ENCODE assay signal across 14 cellular contexts in the genomic region with DNA sequence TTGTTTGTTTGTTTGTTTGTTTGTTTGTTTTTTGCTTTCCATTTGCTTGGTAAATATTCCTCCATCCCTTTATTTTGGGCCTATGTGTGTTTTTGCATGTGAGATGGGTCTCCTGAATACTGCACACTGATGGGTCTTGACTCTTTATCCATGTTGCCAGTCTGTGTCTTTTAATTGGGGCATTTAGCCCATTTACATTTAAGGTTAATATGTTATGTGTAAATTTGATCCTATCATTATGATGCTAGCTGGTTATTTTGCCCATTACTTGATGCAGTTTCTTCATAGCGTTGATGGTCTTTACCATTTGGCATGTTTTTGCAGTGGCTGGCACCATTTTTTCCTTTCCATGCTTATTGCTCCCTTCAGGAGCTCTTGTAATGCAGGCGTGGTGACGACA. TPM values are rescaled to one million over a fixed set of nuclear protein-coding genes. Genes with fewer than 3 reads are reported as not detected.
DNase-seq lines count a peak whose midpoint lies in the region; ATAC-seq, FAIRE-seq and TF ChIP-seq lines count a peak whose summit lies in the region.
"Not testable (repeated sequence)": the region's sequence is repeated elsewhere in the genome, so short reads cannot be mapped to it uniquely, and the experiment has no call there.
"Had no signal": no experiment of that assay in that cellular context is flagged by ENCODE, and none has a peak within 500 bp of the region (broad histone marks: within the 10 kb centered on the region; RNA-seq: fewer than 3 reads in every experiment).

No MANE protein-coding gene starts in this region.

- not testable (repeated sequence) for BruUV-seq in K562 (replicated peaks; lab: Mats Ljungman, UMichigan)

- peak overlapping the region; percentile 54 for H3K4me2 ChIP-seq in Karpas-422 (ENCODE audit: low read depth, low read length, poor library complexity, severe bottlenecking)
- H3K4me2 ChIP-seq in K562 (ENCODE audit: insufficient read depth, low read length) = not testable (repeated sequence)

- H2AFZ ChIP-seq in Karpas-422 (ENCODE audit: low read length); K562 (ENCODE audit: low read depth, low read length): not testable (repeated sequence)

- not testable (repeated sequence) for H3K9me1 ChIP-seq in K562 (ENCODE audit: control insufficient read depth, insufficient read depth, low read length)

- CTCF ChIA-PET in K562 (lab: Yijun Ruan, JAX; ENCODE audit: low intra/inter-chr PET ratio) = not testable (repeated sequence)

- H3K79me2 ChIP-seq in Karpas-422 (ENCODE audit: low read length); K562 (ENCODE audit: control insufficient read depth, insufficient read depth, low read length): not testable (repeated sequence)

- not testable (repeated sequence) for DNase-seq in Karpas-422; K562 (ENCODE audit: extremely low read depth in 1 of 4, low spot score in 3 of 4)

- H4K20me1 ChIP-seq in Karpas-422 (ENCODE audit: insufficient read depth, low read depth, low read length); K562 (replicated peaks; ENCODE audit: control insufficient read depth, insufficient read depth, low read length): not testable (repeated sequence)

- in situ Hi-C loops in K562 (cut with MboI) = not testable (repeated sequence)

- TF ChIP-seq POLR2A in K562 (conservative IDR thresholded peaks at IDR 0.05) = not testable (repeated sequence)

- TF ChIP-seq RAD21 in K562 (CRISPR knock-in tag; conservative IDR thresholded peaks at IDR 0.05 in 1 of 2, IDR thresholded peaks at IDR 0.05 in 1 of 2) = not testable (repeated sequence)

- not testable (repeated sequence) for H3K27ac ChIP-seq in Karpas-422 (ENCODE audit: low read length); K562 (ENCODE audit: extremely low read depth, low read depth, low read length)

- TF ChIP-seq CTCF in K562 (IDR thresholded peaks at IDR 0.05 in 2 of 3, conservative IDR thresholded peaks at IDR 0.05 in 1 of 3; ENCODE audit: insufficient read depth in 2 of 3, low read depth in 1 of 3, low read length in 3 of 3) = not testable (repeated sequence)

- H3K36me3 ChIP-seq in Karpas-422 (ENCODE audit: insufficient read depth, low read length) = peaks cover 11% of the 10 kb centered on the region
- not testable (repeated sequence) for H3K36me3 ChIP-seq in K562 (ENCODE audit: control insufficient read depth, insufficient read depth, low read length)

- POLR2A ChIA-PET in K562 (lab: Yijun Ruan, JAX) = not testable (repeated sequence)

- not testable (repeated sequence) for ATAC-seq in K562

- not testable (repeated sequence) for H3K4me1 ChIP-seq in Karpas-422 (ENCODE audit: low read length); K562 (replicated peaks in 1 of 2; ENCODE audit: control insufficient read depth in 2 of 2, insufficient read depth in 2 of 2, low read length in 2 of 2)

- not testable (repeated sequence) for H3K27me3 ChIP-seq in Karpas-422 (ENCODE audit: low read length)
- peaks cover 2 to 16% of the 10 kb centered on the region in 2 experiments; a peak in 2 of 5 replicates for H3K27me3 ChIP-seq in K562 (ENCODE audit: control insufficient read depth in 2 of 2, insufficient read depth in 2 of 2, low read length in 2 of 2)

- WGBS in K562 (ENCODE audit: insufficient coverage, low coverage, missing lambda C conversion rate) = 8% methylated on average over 3 of the region's 3 CpGs

- H3K4me3 ChIP-seq in Karpas-422 (ENCODE audit: low read length); K562: not testable (repeated sequence)

- intact Hi-C loops in K562 (cut with micrococcal nuclease) = not testable (repeated sequence)

- not testable (repeated sequence) for H3K9me3 ChIP-seq in Karpas-422 (ENCODE audit: low read length); K562 (replicated peaks; ENCODE audit: control insufficient read depth, insufficient read depth, low read depth, low read length)

- not testable (repeated sequence) for FAIRE-seq in K562 (lab: Jason Lieb, UNC)

- not testable (repeated sequence) for H3K9ac ChIP-seq in Karpas-422 (ENCODE audit: low read length); K562 (ENCODE audit: insufficient read depth in 1 of 2, low read depth in 2 of 2, low read length in 2 of 2)

- not testable (repeated sequence) for H3K9me2 ChIP-seq in Karpas-422 (replicated peaks; ENCODE audit: insufficient read depth, low read length)

- not testable (repeated sequence) for TF ChIP-seq EP300 in K562 (IDR thresholded peaks at IDR 0.05; ENCODE audit: low read length)

TF ChIP-seq in K562, 482 proteins besides CTCF, POLR2A, EP300 and RAD21:
- TF ChIP-seq ZNF507 (tag; conservative IDR thresholded peaks at IDR 0.05) = peak; percentile 91
- TF ChIP-seq ZNF354B (CRISPR knock-in tag; IDR thresholded peaks at IDR 0.05) = peak; percentile 52; the same call in 1 of the 2 replicates

RNA-seq across cellular contexts. Expression of a gene that starts 16.4 kb away (rescaled TPM):
- 3.2 and 9.7 TPM in 2 replicates for total RNA-seq in Karpas-422 (2014; rRNA removed; shearing (Covaris generic); ENCODE audit: low replicate concordance)
- not detected in 2 replicates for total RNA-seq in K562 (2011; cell fraction: chromatin; rRNA removed; ENCODE audit: low replicate concordance)
- not detected in 2 replicates for total RNA-seq in K562 (2011; cell fraction: nucleolus; rRNA removed)
- total RNA-seq in K562 (2011; cell fraction: nucleoplasm; rRNA removed) = 0.22 TPM in 1 of 2 replicates, not detected in the other
- not detected in 2 replicates for total RNA-seq in K562 (2014; rRNA removed)
- total RNA-seq in K562 (2014; rRNA removed; fragmentation: Illumina TruSeq; extraction: Trizol) = not detected in 2 replicates
- 0.11 TPM in 1 of 2 replicates, not detected in the other for total RNA-seq in K562 (2015; rRNA removed; fragmentation: Illumina TruSeq; extraction: Trizol)
- total RNA-seq in K562 (2021) = 0.07 and 0.13 TPM in 2 replicates
- polyA plus RNA-seq in K562 (2011; rRNA removed) = 0.06 and 0.08 TPM in 2 replicates
- polyA plus RNA-seq in K562 (2011; cell fraction: cytosol; rRNA removed) = 0.01 and 0.19 TPM in 2 replicates
- 0.17 and 0.20 TPM in 2 replicates for polyA plus RNA-seq in K562 (2011; cell fraction: nucleus; rRNA removed)
- 0.12 and 0.17 TPM in 2 replicates for polyA plus RNA-seq in K562 (2012)
- polyA plus RNA-seq in K562 (2014; fragmentation: Illumina TruSeq; extraction: Trizol) = 0.06 TPM in 1 of 2 replicates, not detected in the other
- polyA plus RNA-seq in K562 (2014; fragmentation: Nextera tagmentation; extraction: Ambion mirVana) = under 1 TPM; 0.03 to 0.10 TPM
- 0.04 TPM in 1 of 2 replicates, not detected in the other for polyA plus RNA-seq in K562 (2014; rRNA removed)
- polyA minus RNA-seq in K562 (2011; rRNA and poly(A)+ RNA removed) = not detected in 2 replicates
- polyA minus RNA-seq in K562 (2011; cell fraction: cytosol; rRNA and poly(A)+ RNA removed) = not detected in 2 replicates
- 0.13 TPM in 1 of 2 replicates, not detected in the other for polyA minus RNA-seq in K562 (2011; cell fraction: nucleus; rRNA and poly(A)+ RNA removed)
- total RNA-seq: A172; A673; Caco-2; Calu3; CD4-positive, alpha-beta memory T cell; CD4-positive, alpha-beta T cell; CD4-positive, CD25-positive, alpha-beta regulatory T cell; CD8-positive, alpha-beta memory T cell; CD8-positive, alpha-beta T cell; Daoy had no signal
- polyA plus RNA-seq: AG04450, BJ had no signal

RNA-seq across cellular contexts. Expression of a gene that starts 42.2 kb away (rescaled TPM):
- total RNA-seq in Karpas-422 (2014; rRNA removed; shearing (Covaris generic); ENCODE audit: low replicate concordance) = 480 and 661 TPM in 2 replicates
- 3.5 and 4.3 TPM in 2 replicates for total RNA-seq in K562 (2011; cell fraction: chromatin; rRNA removed; ENCODE audit: low replicate concordance)
- 2.2 and 3.8 TPM in 2 replicates for total RNA-seq in K562 (2011; cell fraction: nucleolus; rRNA removed)
- total RNA-seq in K562 (2011; cell fraction: nucleoplasm; rRNA removed) = 2.5 and 2.6 TPM in 2 replicates
- 1.1 and 1.9 TPM in 2 replicates for total RNA-seq in K562 (2014; rRNA removed)
- total RNA-seq in K562 (2014; rRNA removed; fragmentation: Illumina TruSeq; extraction: Trizol) = 0.51 and 0.73 TPM in 2 replicates
- total RNA-seq in K562 (2015; rRNA removed; fragmentation: Illumina TruSeq; extraction: Trizol) = 1.8 and 1.9 TPM in 2 replicates
- 0.92 and 2.0 TPM in 2 replicates for total RNA-seq in K562 (2021)
- 0.74 and 6.5 TPM in 2 replicates for polyA plus RNA-seq in K562 (2011; rRNA removed)
- 0.61 and 3.8 TPM in 2 replicates for polyA plus RNA-seq in K562 (2011; cell fraction: cytosol; rRNA removed)
- polyA plus RNA-seq in K562 (2011; cell fraction: nucleus; rRNA removed) = 10.6 and 47.2 TPM in 2 replicates
- 4.9 and 23.7 TPM in 2 replicates for polyA plus RNA-seq in K562 (2012)
- polyA plus RNA-seq in K562 (2014; fragmentation: Illumina TruSeq; extraction: Trizol) = 1.4 and 1.5 TPM in 2 replicates
- under 1 TPM; 0.10 to 0.13 TPM for polyA plus RNA-seq in K562 (2014; fragmentation: Nextera tagmentation; extraction: Ambion mirVana)
- polyA plus RNA-seq in K562 (2014; rRNA removed) = 1.6 and 2.4 TPM in 2 replicates
- polyA minus RNA-seq in K562 (2011; rRNA and poly(A)+ RNA removed) = 0.46 and 3.2 TPM in 2 replicates
- polyA minus RNA-seq in K562 (2011; cell fraction: cytosol; rRNA and poly(A)+ RNA removed) = 2.5 TPM in 1 of 2 replicates, not detected in the other
- 2.0 and 18.2 TPM in 2 replicates for polyA minus RNA-seq in K562 (2011; cell fraction: nucleus; rRNA and poly(A)+ RNA removed)
- total RNA-seq: A673, Caco-2 had no signal
- polyA plus RNA-seq: AG04450, BJ had no signal

Comparison
In these comparisons a context has a peak if more than half of its experiments do, and no peak if none do; other contexts are left out.
1. RNA of a gene that starts 42.2 kb away (total RNA-seq): 480 to 661 TPM in Karpas-422; 0.51 to 4.3 TPM in K562; every median in the first group is over 10 times any median in the second.